In genomic region chr6:379367-380181, GRCh38 we compare ENCODE assay signal across 16 cellular contexts. TPM values are rescaled to one million over a fixed set of nuclear protein-coding genes. Genes with fewer than 3 reads are reported as not detected.
DNase-seq lines count a peak whose midpoint lies in the region; ATAC-seq and TF ChIP-seq lines count a peak whose summit lies in the region.
"Had no signal": no experiment of that assay in that cellular context is flagged by ENCODE, and none has a peak within 500 bp of the region (broad histone marks: within the 10 kb centered on the region; RNA-seq: fewer than 3 reads in every experiment).

No MANE protein-coding gene starts in this region.

- peaks cover 63% of the 10 kb centered on the region for H3K9me3 ChIP-seq in H9 (ENCODE audit: control insufficient read depth, low read depth, low read length)
- H3K9me3 ChIP-seq in naive thymus-derived CD4-positive, alpha-beta T cell (ENCODE audit: control insufficient read depth in 2 of 3, low read length in 3 of 3) = no peaks in the 10 kb centered on the region

- in situ Hi-C loops in KBM-7 (cut with MboI; ENCODE audit: low pct_unique_long_range_greater_than_20kb, low sequenced_read_pairs) = no loop called here
- in situ Hi-C loops in ACHN (cut with HindIII; ENCODE audit: low pct_ligation_motif_present, low pct_unique_long_range_greater_than_20kb, low sequenced_read_pairs) = no loop called here

- H2AK5ac ChIP-seq in H9 (ENCODE audit: insufficient read length, low read length) = no peak overlapping the region

- no peak overlapping the region for H3K18ac ChIP-seq in H9 (ENCODE audit: insufficient read length, low read depth, low read length)

- no peaks in the 10 kb centered on the region for H4K20me1 ChIP-seq in H9 (ENCODE audit: control insufficient read depth, insufficient read depth, insufficient read length)

- no peak overlapping the region for H2BK120ac ChIP-seq in H9 (ENCODE audit: low read depth, low read length, poor library complexity, severe bottlenecking)

- H3K36me3 ChIP-seq in naive thymus-derived CD4-positive, alpha-beta T cell (ENCODE audit: control insufficient read depth in 2 of 3, insufficient read depth in 3 of 3, low read length in 3 of 3) = no peaks in the 10 kb centered on the region
- H3K36me3 ChIP-seq: HAP-1 had no signal

- no peak overlapping the region for H4K8ac ChIP-seq in H9 (replicated peaks; ENCODE audit: insufficient read length, low read depth, low read length)

- no peak overlapping the region for H2AFZ ChIP-seq in H9 (ENCODE audit: low read length)

- H4K91ac ChIP-seq in H9 (ENCODE audit: insufficient read length, low read depth, low read length) = no peak overlapping the region

- no peak overlapping the region for H2BK20ac ChIP-seq in H9 (ENCODE audit: low read depth, low read length, poor library complexity, severe bottlenecking)

- H3K56ac ChIP-seq in H9 (ENCODE audit: insufficient read length, low read depth, low read length) = no peak overlapping the region

- no peak overlapping the region for H3K23ac ChIP-seq in H9 (ENCODE audit: insufficient read length, low read depth, low read length)

- H3K4me1 ChIP-seq in H9 (ENCODE audit: insufficient read depth, low read length) = no peaks in the 10 kb centered on the region
- no peaks in the 10 kb centered on the region for H3K4me1 ChIP-seq in naive thymus-derived CD4-positive, alpha-beta T cell (ENCODE audit: control insufficient read depth in 2 of 2, insufficient read depth in 2 of 2, low read length in 2 of 2)
- H3K4me1 ChIP-seq: HAP-1 had no signal

- H3K4me1 Mint-ChIP-seq in H9 = peaks cover under 1% of the 10 kb centered on the region in 2 experiments
- peaks cover 5 to 20% (median 9%) of the 10 kb centered on the region in 7 donors for H3K4me1 Mint-ChIP-seq in naive thymus-derived CD4-positive, alpha-beta T cell
- H3K4me1 Mint-ChIP-seq: nephron had no signal

- no peak overlapping the region for H3K14ac ChIP-seq in H9 (ENCODE audit: insufficient read depth, low read length)

- peaks cover 0 to 13% (median 5%) of the 10 kb centered on the region in 3 experiments; a peak in 5 of 7 replicates for H3K36me3 Mint-ChIP-seq in H9 (ENCODE audit: insufficient read depth in 1 of 3, low read depth in 3 of 3)
- H3K36me3 Mint-ChIP-seq in naive thymus-derived CD4-positive, alpha-beta T cell = peaks cover 0 to 4% (median 0%) of the 10 kb centered on the region in 5 donors
- H3K36me3 Mint-ChIP-seq: CD4-positive, CD25-positive, alpha-beta regulatory T cell had no signal

- H3K4me3 ChIP-seq in naive thymus-derived CD4-positive, alpha-beta T cell (ENCODE audit: low read length) = no peak overlapping the region
- H3K4me3 ChIP-seq: HAP-1 had no signal

- no peak overlapping the region for H3T11ph ChIP-seq in H9 (ENCODE audit: low read length)

- no peak overlapping the region for H3K4me3 Mint-ChIP-seq in H9
- H3K4me3 Mint-ChIP-seq in naive thymus-derived CD4-positive, alpha-beta T cell = peak overlapping the region in 1 of 10 donors; percentile 3
- H3K4me3 Mint-ChIP-seq: nephron had no signal

- H3K9me3 Mint-ChIP-seq in H9 = peaks cover 65 to 72% of the 10 kb centered on the region in 2 experiments
- H3K9me3 Mint-ChIP-seq in naive thymus-derived CD4-positive, alpha-beta T cell = peaks cover 0 to 5% (median 0%) of the 10 kb centered on the region in 11 donors

- peaks cover 32% of the 10 kb centered on the region for H3K27me3 Mint-ChIP-seq in H9 (ENCODE audit: low read depth)
- H3K27me3 Mint-ChIP-seq in naive thymus-derived CD4-positive, alpha-beta T cell = peaks cover 11 to 57% (median 29%) of the 10 kb centered on the region in 5 donors

- H3K79me2 ChIP-seq in H9 (ENCODE audit: insufficient read depth, low read length) = no peaks in the 10 kb centered on the region

- peaks cover 7% of the 10 kb centered on the region for H3K23me2 ChIP-seq in H9 (ENCODE audit: insufficient read length, low read depth, low read length, poor library complexity, severe bottlenecking)

- intact Hi-C loops in naive thymus-derived CD4-positive, alpha-beta T cell (cut with micrococcal nuclease) = loop anchor here (5.0 to 10.0 kb wide), 2 partner anchors 42 to 415 kb away; no protein-coding TSS in a partner anchor

- H4K5ac ChIP-seq in H9 (ENCODE audit: insufficient read length, low read depth, low read length) = no peak overlapping the region

- peak overlapping the region in 1 of 3 experiments; percentile 31; a peak in 1 of 7 replicates for H3K27ac Mint-ChIP-seq in H9
- H3K27ac Mint-ChIP-seq in naive thymus-derived CD4-positive, alpha-beta T cell = no peak overlapping the region
- H3K27ac Mint-ChIP-seq: CD4-positive, CD25-positive, alpha-beta regulatory T cell; nephron had no signal

- no peak overlapping the region for H3K4ac ChIP-seq in H9 (ENCODE audit: low read depth, low read length)

- CTCF ChIA-PET in naive thymus-derived CD4-positive, alpha-beta T cell (lab: Charles Lee) = no interaction called here

- POLR2A ChIA-PET in naive thymus-derived CD4-positive, alpha-beta T cell (lab: Charles Lee) = no interaction called here

- peak; percentile 25 for DNase-seq in H9
- peak; percentile 51 for DNase-seq in KBM-7
- no peak for DNase-seq in naive thymus-derived CD4-positive, alpha-beta T cell
- no peak for DNase-seq in NCI-H1092 (lab: John Stamatoyannopoulos, UW)
- no peak for DNase-seq in NCI-H2107 treated with DMSO at 0.1 percent for 48 hours (lab: John Stamatoyannopoulos, UW; ENCODE audit: unreplicated experiment)
- no peak for DNase-seq in ACHN
- DNase-seq: activated gamma-delta T cell treated with Interleukin-2 at 50 U/mL for 16 hours; CD4-positive, CD25-positive, alpha-beta regulatory T cell; central memory CD4-positive, alpha-beta T cell; NCI-H446 treated with DMSO at 0.1 percent for 48 hours; stimulated activated naive CD4-positive, alpha-beta T cell had no signal

- H3K4me2 ChIP-seq in H9 (ENCODE audit: insufficient read depth, insufficient read length, low read length) = no peak overlapping the region
- H3K4me2 ChIP-seq: KMS-11 had no signal

- no peaks in the 10 kb centered on the region for H3K79me1 ChIP-seq in H9 (ENCODE audit: insufficient read depth, low read depth, low read length, poor library complexity, severe bottlenecking)

- H2BK5ac ChIP-seq in H9 (ENCODE audit: insufficient read length, low read length) = no peak overlapping the region

- ATAC-seq in GM18861 (IDR thresholded peaks at IDR 0.05; ENCODE audit: unreplicated experiment) (peak; percentile 59), HG03439 (IDR thresholded peaks at IDR 0.05; ENCODE audit: unreplicated experiment) (no peak)
- peak; percentile 25 for ATAC-seq in naive thymus-derived CD4-positive, alpha-beta T cell

- no peaks in the 10 kb centered on the region for H3K27me3 ChIP-seq in H9 (ENCODE audit: insufficient read depth, low read length)
- no peaks in the 10 kb centered on the region for H3K27me3 ChIP-seq in naive thymus-derived CD4-positive, alpha-beta T cell (ENCODE audit: control insufficient read depth in 2 of 2, insufficient read depth in 2 of 2, low read length in 2 of 2)

- H3K27ac ChIP-seq in H9 (ENCODE audit: insufficient read length, low read depth, low read length) = no peak overlapping the region
- no peak overlapping the region for H3K27ac ChIP-seq in naive thymus-derived CD4-positive, alpha-beta T cell (ENCODE audit: low read depth, low read length)
- H3K27ac ChIP-seq: KMS-11 had no signal

- no peak overlapping the region for H2BK15ac ChIP-seq in H9 (ENCODE audit: low read depth, low read length)

- no peak overlapping the region for H3K9ac ChIP-seq in H9 (ENCODE audit: extremely low read depth, insufficient read length, low read length)
- H3K9ac ChIP-seq: KMS-11 had no signal

- no peak overlapping the region for H2BK12ac ChIP-seq in H9 (ENCODE audit: insufficient read length, low read depth, low read length)

- WGBS in H9 (ENCODE audit: extremely low coverage, insufficient read length, low lambda C conversion rate) = no CpG with 5 or more reads among the region's 31 CpGs

- no peak for TF ChIP-seq CTCF in H9 (conservative IDR thresholded peaks at IDR 0.05)

RNA-seq across cellular contexts. Expression of gene IRF4, which starts 12.0 kb away (rescaled TPM):
- total RNA-seq in H9 (2021) = 0.31 and 0.68 TPM in 2 replicates
- 100 to 1,000 TPM in 1 of 5 experiments, 10 to 100 TPM in 4; 11.8 to 175 (median 27.1) TPM for total RNA-seq in naive thymus-derived CD4-positive, alpha-beta T cell
- polyA plus RNA-seq in naive thymus-derived CD4-positive, alpha-beta T cell = 1 to 10 TPM; 3.2 to 8.2 TPM

Comparison
In these comparisons a context has a peak if more than half of its experiments do, and no peak if none do; other contexts are left out.
1. DNase-seq: peak in H9 (single experiment) and KBM-7 (single experiment); none in naive thymus-derived CD4-positive, alpha-beta T cell (0 of 9), NCI-H1092 (single experiment), NCI-H2107 treated with DMSO at 0.1 percent for 48 hours (single experiment) and ACHN (single experiment).